In genomic region chr17:39841202-39841601, GRCh38 we compare ENCODE assay signal across 1 cellular context.
TF ChIP-seq lines count a peak whose summit lies in the region.

No MANE protein-coding gene starts in this region.

TF ChIP-seq in GM12878, 131 proteins besides CTCF, POLR2A, EP300 and RAD21:
- no peak for TF ChIP-seq NFIC (IDR thresholded peaks at IDR 0.05; ENCODE audit: low read depth, low read length)
- TF ChIP-seq, protein P1, sequence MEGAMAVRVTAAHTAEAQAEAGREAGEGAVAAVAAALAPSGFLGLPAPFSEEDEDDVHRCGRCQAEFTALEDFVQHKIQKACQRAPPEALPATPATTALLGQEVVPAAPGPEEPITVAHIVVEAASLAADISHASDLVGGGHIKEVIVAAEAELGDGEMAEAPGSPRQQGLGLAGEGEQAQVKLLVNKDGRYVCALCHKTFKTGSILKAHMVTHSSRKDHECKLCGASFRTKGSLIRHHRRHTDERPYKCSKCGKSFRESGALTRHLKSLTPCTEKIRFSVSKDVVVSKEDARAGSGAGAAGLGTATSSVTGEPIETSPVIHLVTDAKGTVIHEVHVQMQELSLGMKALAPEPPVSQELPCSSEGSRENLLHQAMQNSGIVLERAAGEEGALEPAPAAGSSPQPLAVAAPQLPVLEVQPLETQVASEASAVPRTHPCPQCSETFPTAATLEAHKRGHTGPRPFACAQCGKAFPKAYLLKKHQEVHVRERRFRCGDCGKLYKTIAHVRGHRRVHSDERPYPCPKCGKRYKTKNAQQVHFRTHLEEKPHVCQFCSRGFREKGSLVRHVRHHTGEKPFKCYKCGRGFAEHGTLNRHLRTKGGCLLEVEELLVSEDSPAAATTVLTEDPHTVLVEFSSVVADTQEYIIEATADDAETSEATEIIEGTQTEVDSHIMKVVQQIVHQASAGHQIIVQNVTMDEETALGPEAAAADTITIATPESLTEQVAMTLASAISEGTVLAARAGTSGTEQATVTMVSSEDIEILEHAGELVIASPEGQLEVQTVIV (IDR thresholded peaks at IDR 0.05; ENCODE audit: borderline replicate concordance, partially characterized antibody): no peak
- no peak for TF ChIP-seq BMI1 (IDR thresholded peaks at IDR 0.05; ENCODE audit: borderline replicate concordance)
- TF ChIP-seq CBFB (IDR thresholded peaks at IDR 0.05; ENCODE audit: low read depth): no peak
- no peak for TF ChIP-seq RAD51 (IDR thresholded peaks at IDR 0.05)
- TF ChIP-seq NFXL1 (IDR thresholded peaks at IDR 0.05; ENCODE audit: borderline replicate concordance): no peak
- TF ChIP-seq CHD1 (IDR thresholded peaks at IDR 0.05; ENCODE audit: low read depth, low read length): no peak
- TF ChIP-seq ZNF384 (IDR thresholded peaks at IDR 0.05; ENCODE audit: borderline replicate concordance, low read depth, low read length): no peak
- TF ChIP-seq HDAC6 (IDR thresholded peaks at IDR 0.05; ENCODE audit: unreplicated experiment): no peak
- no peak for TF ChIP-seq FOXM1 (IDR thresholded peaks at IDR 0.05; ENCODE audit: low read depth, low read length)
- TF ChIP-seq, protein P2, sequence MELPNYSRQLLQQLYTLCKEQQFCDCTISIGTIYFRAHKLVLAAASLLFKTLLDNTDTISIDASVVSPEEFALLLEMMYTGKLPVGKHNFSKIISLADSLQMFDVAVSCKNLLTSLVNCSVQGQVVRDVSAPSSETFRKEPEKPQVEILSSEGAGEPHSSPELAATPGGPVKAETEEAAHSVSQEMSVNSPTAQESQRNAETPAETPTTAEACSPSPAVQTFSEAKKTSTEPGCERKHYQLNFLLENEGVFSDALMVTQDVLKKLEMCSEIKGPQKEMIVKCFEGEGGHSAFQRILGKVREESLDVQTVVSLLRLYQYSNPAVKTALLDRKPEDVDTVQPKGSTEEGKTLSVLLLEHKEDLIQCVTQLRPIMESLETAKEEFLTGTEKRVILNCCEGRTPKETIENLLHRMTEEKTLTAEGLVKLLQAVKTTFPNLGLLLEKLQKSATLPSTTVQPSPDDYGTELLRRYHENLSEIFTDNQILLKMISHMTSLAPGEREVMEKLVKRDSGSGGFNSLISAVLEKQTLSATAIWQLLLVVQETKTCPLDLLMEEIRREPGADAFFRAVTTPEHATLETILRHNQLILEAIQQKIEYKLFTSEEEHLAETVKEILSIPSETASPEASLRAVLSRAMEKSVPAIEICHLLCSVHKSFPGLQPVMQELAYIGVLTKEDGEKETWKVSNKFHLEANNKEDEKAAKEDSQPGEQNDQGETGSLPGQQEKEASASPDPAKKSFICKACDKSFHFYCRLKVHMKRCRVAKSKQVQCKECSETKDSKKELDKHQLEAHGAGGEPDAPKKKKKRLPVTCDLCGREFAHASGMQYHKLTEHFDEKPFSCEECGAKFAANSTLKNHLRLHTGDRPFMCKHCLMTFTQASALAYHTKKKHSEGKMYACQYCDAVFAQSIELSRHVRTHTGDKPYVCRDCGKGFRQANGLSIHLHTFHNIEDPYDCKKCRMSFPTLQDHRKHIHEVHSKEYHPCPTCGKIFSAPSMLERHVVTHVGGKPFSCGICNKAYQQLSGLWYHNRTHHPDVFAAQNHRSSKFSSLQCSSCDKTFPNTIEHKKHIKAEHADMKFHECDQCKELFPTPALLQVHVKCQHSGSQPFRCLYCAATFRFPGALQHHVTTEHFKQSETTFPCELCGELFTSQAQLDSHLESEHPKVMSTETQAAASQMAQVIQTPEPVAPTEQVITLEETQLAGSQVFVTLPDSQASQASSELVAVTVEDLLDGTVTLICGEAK (IDR thresholded peaks at IDR 0.05; ENCODE audit: borderline replicate concordance): no peak
- no peak for TF ChIP-seq SUPT20H (IDR thresholded peaks at IDR 0.05; ENCODE audit: borderline replicate concordance, control insufficient read depth, low read depth, low read length)
